1 cellular context compared by ENCODE assay signal in genomic region chr2:26112201-26112600, GRCh38.
TF ChIP-seq lines count a peak whose summit lies in the region.

No MANE protein-coding gene starts in this region.

TF ChIP-seq in WTC11, 78 proteins besides CTCF, POLR2A, EP300 and RAD21 (continued from another document):
- TF ChIP-seq, protein P1, sequence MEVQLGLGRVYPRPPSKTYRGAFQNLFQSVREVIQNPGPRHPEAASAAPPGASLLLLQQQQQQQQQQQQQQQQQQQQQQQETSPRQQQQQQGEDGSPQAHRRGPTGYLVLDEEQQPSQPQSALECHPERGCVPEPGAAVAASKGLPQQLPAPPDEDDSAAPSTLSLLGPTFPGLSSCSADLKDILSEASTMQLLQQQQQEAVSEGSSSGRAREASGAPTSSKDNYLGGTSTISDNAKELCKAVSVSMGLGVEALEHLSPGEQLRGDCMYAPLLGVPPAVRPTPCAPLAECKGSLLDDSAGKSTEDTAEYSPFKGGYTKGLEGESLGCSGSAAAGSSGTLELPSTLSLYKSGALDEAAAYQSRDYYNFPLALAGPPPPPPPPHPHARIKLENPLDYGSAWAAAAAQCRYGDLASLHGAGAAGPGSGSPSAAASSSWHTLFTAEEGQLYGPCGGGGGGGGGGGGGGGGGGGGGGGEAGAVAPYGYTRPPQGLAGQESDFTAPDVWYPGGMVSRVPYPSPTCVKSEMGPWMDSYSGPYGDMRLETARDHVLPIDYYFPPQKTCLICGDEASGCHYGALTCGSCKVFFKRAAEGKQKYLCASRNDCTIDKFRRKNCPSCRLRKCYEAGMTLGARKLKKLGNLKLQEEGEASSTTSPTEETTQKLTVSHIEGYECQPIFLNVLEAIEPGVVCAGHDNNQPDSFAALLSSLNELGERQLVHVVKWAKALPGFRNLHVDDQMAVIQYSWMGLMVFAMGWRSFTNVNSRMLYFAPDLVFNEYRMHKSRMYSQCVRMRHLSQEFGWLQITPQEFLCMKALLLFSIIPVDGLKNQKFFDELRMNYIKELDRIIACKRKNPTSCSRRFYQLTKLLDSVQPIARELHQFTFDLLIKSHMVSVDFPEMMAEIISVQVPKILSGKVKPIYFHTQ (CRISPR knock-in tag; IDR thresholded peaks at IDR 0.05): no peak
